22 cellular contexts compared by ENCODE assay signal in the genomic region with DNA sequence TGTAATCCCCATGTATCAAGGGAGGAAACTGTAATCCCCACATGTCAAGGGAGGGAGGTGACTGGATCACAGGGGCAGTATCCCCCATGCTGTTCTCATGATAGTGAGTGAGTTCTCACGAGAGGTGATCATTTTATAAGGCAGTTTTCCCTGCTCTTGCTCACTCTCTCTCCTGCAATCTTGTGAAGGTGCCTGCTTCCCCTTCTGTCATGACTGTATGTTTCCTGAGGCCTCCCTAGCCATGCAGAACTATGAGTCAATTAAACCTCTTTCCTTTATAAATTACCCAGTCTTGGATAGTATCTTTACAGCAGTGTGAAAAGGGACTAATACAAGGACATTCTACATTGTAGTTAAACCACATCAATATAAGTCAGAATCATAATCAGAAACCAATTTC.
"Had no signal": no experiment of that assay in that cellular context is flagged by ENCODE, and none has a peak within 500 bp of the region (broad histone marks: within the 10 kb centered on the region; RNA-seq: fewer than 3 reads in every experiment).

No MANE protein-coding gene starts in this region.

- H3K27ac ChIP-seq: HL-60, RWPE1, SJCRH30 had no signal

- DNase-seq: KBM-7, MG63, MV-4-11, NCI-H1048, NCI-H1105, NCI-H1417, NCI-H146, NCI-H1694 treated with DMSO at 0.1 percent for 48 hours, NCI-H1930, NCI-H2081, NCI-H2107, NCI-H2227 treated with DMSO at 0.1 percent for 48 hours, NCI-H524, NCI-H526 treated with DMSO at 0.1 percent for 48 hours, NCI-H774, PC-3, SHP77, SJCRH30 had no signal

- H3K4me1 ChIP-seq: SJCRH30 had no signal

- H3K9me3 ChIP-seq: SJCRH30 had no signal

- H3K4me3 ChIP-seq: MG63, SJCRH30 had no signal

- ATAC-seq: Panc1, PC-3, SK-N-SH treated with all-trans-retinoic acid at 6 μM for 48 hours had no signal

- H3K27me3 ChIP-seq: MG63, SJCRH30 had no signal

- H3K36me3 ChIP-seq: MG63, SJCRH30 had no signal
